In genomic region chr1:31959521-31959920, GRCh38 we compare ENCODE assay signal across 24 cellular contexts. TPM values are rescaled to one million over a fixed set of nuclear protein-coding genes. Genes with fewer than 3 reads are reported as not detected.
DNase-seq lines count a peak whose midpoint lies in the region; ATAC-seq, FAIRE-seq and TF ChIP-seq lines count a peak whose summit lies in the region.
"Had no signal": no experiment of that assay in that cellular context is flagged by ENCODE, and none has a peak within 500 bp of the region (broad histone marks: within the 10 kb centered on the region; RNA-seq: fewer than 3 reads in every experiment).

No MANE protein-coding gene starts in this region.

- H2AK5ac ChIP-seq in H1 (ENCODE audit: low read depth, low read length) = no peak overlapping the region; the same call in 1 of the 2 replicates

- ATAC-seq in natural killer cell treated with Interleukin-12 subunit alpha and Interleukin-12 subunit beta and Interleukin-15 and Interleukin-18, amount 100 ng/mL, for 72 hours = no peak
- no peak for ATAC-seq in natural killer cell
- ATAC-seq in activated B cell treated with CpG ODN at 0.5 μM for 24 hours (ENCODE audit: low read depth) = no peak
- ATAC-seq in foreskin keratinocyte = no peak
- no peak for ATAC-seq in upper lobe of left lung (ENCODE audit: low FRiP score in 2 of 2)
- ATAC-seq: activated naive CD4-positive, alpha-beta T cell treated with anti-CD3 and anti-CD28 coated beads, Interleukin-2, amount 50 U/mL, for 72 hours; Right ventricle myocardium inferior had no signal

- H3K36me3 Mint-ChIP-seq in natural killer cell treated with Interleukin-12 subunit alpha and Interleukin-12 subunit beta and Interleukin-15 and Interleukin-18, amount 100 ng/mL, for 72 hours = no peaks in the 10 kb centered on the region
- H3K36me3 Mint-ChIP-seq in natural killer cell = no peaks in the 10 kb centered on the region
- no peaks in the 10 kb centered on the region for H3K36me3 Mint-ChIP-seq in activated B cell treated with CpG ODN at 0.5 μM for 24 hours (ENCODE audit: low read depth)
- H3K36me3 Mint-ChIP-seq: activated naive CD4-positive, alpha-beta T cell treated with anti-CD3 and anti-CD28 coated beads, Interleukin-2, amount 50 U/mL, for 72 hours had no signal

- H3K4me3 Mint-ChIP-seq in natural killer cell treated with Interleukin-12 subunit alpha and Interleukin-12 subunit beta and Interleukin-15 and Interleukin-18, amount 100 ng/mL, for 72 hours = no peak overlapping the region
- H3K4me3 Mint-ChIP-seq in natural killer cell (no peak overlapping the region), activated B cell treated with CpG ODN at 0.5 μM for 24 hours (no peak overlapping the region)

- H2BK20ac ChIP-seq in H1 (ENCODE audit: low read length) = no peak overlapping the region

- no peak overlapping the region for H3K9ac ChIP-seq in H1 (replicated peaks in 1 of 4; ENCODE audit: extremely low read depth in 1 of 4, low read depth in 3 of 4, low read length in 3 of 4)
- H3K9ac ChIP-seq: GM23248 had no signal

- H4K20me1 ChIP-seq in H1 (replicated peaks in 1 of 2; ENCODE audit: control insufficient read depth in 1 of 2, insufficient read depth in 2 of 2, low read length in 2 of 2) = peaks cover 0 to 3% of the 10 kb centered on the region in 2 experiments

- no peak overlapping the region for H4K5ac ChIP-seq in H1 (ENCODE audit: insufficient read length, low read depth, low read length)

- no peak overlapping the region for H2AFZ ChIP-seq in H1 (ENCODE audit: low read length)
- H2AFZ ChIP-seq: GM23248 had no signal

- H3K4me1 ChIP-seq in H1 (replicated peaks in 1 of 4; ENCODE audit: control insufficient read depth in 3 of 4, insufficient read depth in 4 of 4, low read length in 3 of 4) (peaks cover 5 to 10% (median 5%) of the 10 kb centered on the region in 4 experiments; a peak in 6 of 7 replicates), foreskin keratinocyte (peaks cover 21% of the 10 kb centered on the region), upper lobe of left lung (peaks cover 28 to 47% (median 38%) of the 10 kb centered on the region in 4 donors)

- H3K23ac ChIP-seq in H1 (ENCODE audit: insufficient read length) = no peak overlapping the region

- no peak for DNase-seq in natural killer cell treated with Interleukin-12 subunit alpha and Interleukin-12 subunit beta and Interleukin-15 and Interleukin-18, amount 100 ng/mL, for 72 hours (ENCODE audit: low spot score)
- no peak for DNase-seq in natural killer cell
- DNase-seq in activated B cell treated with CpG ODN at 0.5 μM for 24 hours = no peak
- no peak for DNase-seq in H1 (ENCODE audit: low read depth in 1 of 2, low spot score in 2 of 2)
- DNase-seq in foreskin keratinocyte = no peak
- DNase-seq in upper lobe of left lung = no peak
- no peak for DNase-seq in DMS79 (lab: John Stamatoyannopoulos, UW)
- DNase-seq: activated T-cell treated with anti-CD3 and anti-CD28 coated beads, Interleukin-2, amount 50 U/mL, for 48 hours; DMS53; GM23248; KBM-7; mammary epithelial cell; MM.1S; NCI-H1417 treated with DMSO at 0.1 percent for 48 hours; NCI-H2081 treated with DMSO at 0.1 percent for 48 hours; OCI-M1; retina; stimulated activated CD4-positive, alpha-beta T cell treated with anti-CD3 and anti-CD28 coated beads, Interleukin-2, amount 100 ng/mL, for 24 hours; T1000 had no signal

- no peaks in the 10 kb centered on the region for H3K9me3 Mint-ChIP-seq in natural killer cell treated with Interleukin-12 subunit alpha and Interleukin-12 subunit beta and Interleukin-15 and Interleukin-18, amount 100 ng/mL, for 72 hours
- no peaks in the 10 kb centered on the region for H3K9me3 Mint-ChIP-seq in natural killer cell
- H3K9me3 Mint-ChIP-seq in activated B cell treated with CpG ODN at 0.5 μM for 24 hours = no peaks in the 10 kb centered on the region
- H3K9me3 Mint-ChIP-seq: activated naive CD4-positive, alpha-beta T cell treated with anti-CD3 and anti-CD28 coated beads, Interleukin-2, amount 50 U/mL, for 72 hours had no signal

- H4K91ac ChIP-seq in H1 (replicated peaks; ENCODE audit: insufficient read length, low read length) = no peak overlapping the region

- TF ChIP-seq RAD21 in H1 (IDR thresholded peaks at IDR 0.05 in 1 of 2, conservative IDR thresholded peaks at IDR 0.05 in 1 of 2; ENCODE audit: low read depth in 2 of 2, low read length in 2 of 2) = no peak

- H3K4ac ChIP-seq in H1 (replicated peaks; ENCODE audit: insufficient read length, low read depth, low read length) = no peak overlapping the region

- H3K9me3 ChIP-seq in H1 (ENCODE audit: insufficient read depth in 2 of 2, low read depth in 1 of 2, low read length in 1 of 2) = no peaks in the 10 kb centered on the region
- H3K9me3 ChIP-seq in upper lobe of left lung = no peaks in the 10 kb centered on the region

- no peak overlapping the region for H3K4me2 ChIP-seq in H1 (ENCODE audit: insufficient read depth in 1 of 2, low read depth in 2 of 2, low read length in 2 of 2)
- H3K4me2 ChIP-seq: smooth muscle cell had no signal

- peaks cover 71 to 72% of the 10 kb centered on the region in 2 donors for H3K4me1 Mint-ChIP-seq in natural killer cell treated with Interleukin-12 subunit alpha and Interleukin-12 subunit beta and Interleukin-15 and Interleukin-18, amount 100 ng/mL, for 72 hours (ENCODE audit: low read depth in 2 of 2)
- H3K4me1 Mint-ChIP-seq in natural killer cell (peaks cover 43 to 48% of the 10 kb centered on the region in 2 donors), activated B cell treated with CpG ODN at 0.5 μM for 24 hours (peaks cover 56% of the 10 kb centered on the region)

- TF ChIP-seq CTCF in natural killer cell (IDR thresholded peaks at IDR 0.05) (no peak), activated B cell treated with CpG ODN at 0.5 μM for 24 hours (IDR thresholded peaks at IDR 0.05) (no peak), H1 (IDR thresholded peaks at IDR 0.05; ENCODE audit: control extremely low read depth in 1 of 3, insufficient read depth in 1 of 3, low read depth in 1 of 3, low read length in 3 of 3) (no peak), foreskin keratinocyte (conservative IDR thresholded peaks at IDR 0.05) (no peak), upper lobe of left lung (IDR thresholded peaks at IDR 0.05) (no peak)

- no peak overlapping the region for H4K8ac ChIP-seq in H1 (ENCODE audit: extremely low read depth, insufficient read depth, low read length)

- no peak for FAIRE-seq in H1 (lab: Jason Lieb, UNC)
- FAIRE-seq: GM18507 had no signal

- no peaks in the 10 kb centered on the region for H3K23me2 ChIP-seq in H1 (ENCODE audit: low read depth, low read length)

- no peaks in the 10 kb centered on the region for H3K27me3 Mint-ChIP-seq in natural killer cell treated with Interleukin-12 subunit alpha and Interleukin-12 subunit beta and Interleukin-15 and Interleukin-18, amount 100 ng/mL, for 72 hours
- H3K27me3 Mint-ChIP-seq in natural killer cell (ENCODE audit: low read depth in 2 of 2) (no peaks in the 10 kb centered on the region), activated B cell treated with CpG ODN at 0.5 μM for 24 hours (no peaks in the 10 kb centered on the region)

- H3K4me3 ChIP-seq in H1 (ENCODE audit: extremely low read depth in 1 of 4, insufficient read depth in 2 of 4, low read depth in 3 of 4, low read length in 4 of 4) (no peak overlapping the region), upper lobe of left lung (no peak overlapping the region)
- H3K4me3 ChIP-seq: GM23248, smooth muscle cell had no signal

- no peak overlapping the region for H3K27ac ChIP-seq in H1 (ENCODE audit: low read depth, low read length)
- H3K27ac ChIP-seq in foreskin keratinocyte = no peak overlapping the region
- peak overlapping the region in 1 of 4 donors; percentile 19 for H3K27ac ChIP-seq in upper lobe of left lung
- H3K27ac ChIP-seq: epithelial cell of prostate, GM23248 had no signal

- no peak overlapping the region for H2BK12ac ChIP-seq in H1 (ENCODE audit: low read depth, low read length)

- no peaks in the 10 kb centered on the region for H3K36me3 ChIP-seq in H1 (ENCODE audit: control insufficient read depth in 2 of 4, insufficient read depth in 4 of 4, low read length in 3 of 4)
- no peaks in the 10 kb centered on the region for H3K36me3 ChIP-seq in upper lobe of left lung

- CTCF ChIA-PET in activated B cell treated with CpG ODN at 0.5 μM for 24 hours (lab: Charles Lee) = no interaction called here
- CTCF ChIA-PET in H1 (lab: Charles Lee; ENCODE audit: partially characterized antibody) = no interaction called here

- POLR2A ChIA-PET in activated B cell treated with CpG ODN at 0.5 μM for 24 hours (lab: Charles Lee) (no interaction called here), H1 (lab: Charles Lee; ENCODE audit: partially characterized antibody) (interaction anchor here (0.9 to 1.7 kb wide), 3 partner anchors 15 to 21 kb away, joined by 3 to 4 read pairs (median 3); partner anchors contain the start of gene PTP4A2)

- intact Hi-C loops in natural killer cell (cut with micrococcal nuclease) = no loop called here
- intact Hi-C loops in activated B cell treated with CpG ODN at 0.5 μM for 24 hours (cut with micrococcal nuclease) = no loop called here

- H3K27ac Mint-ChIP-seq in natural killer cell treated with Interleukin-12 subunit alpha and Interleukin-12 subunit beta and Interleukin-15 and Interleukin-18, amount 100 ng/mL, for 72 hours = peak overlapping the region; percentile 2 to 96
- H3K27ac Mint-ChIP-seq in natural killer cell (peak overlapping the region in 1 of 2 donors; percentile 59), activated B cell treated with CpG ODN at 0.5 μM for 24 hours (peak overlapping the region; percentile 1)

- 92% methylated on average over 4 of the region's 4 CpGs; no CpG with 5 or more reads in 1 of the 2 experiments for WGBS in H1 (ENCODE audit: extremely low coverage in 1 of 2, insufficient coverage in 1 of 2, insufficient read length in 1 of 2, insufficient replicate concordance in 2 of 2, low coverage in 1 of 2, low lambda C conversion rate in 2 of 2, missing lambda C conversion rate in 1 of 2), 2 experiments
- whole genome bisulfite sequencing in upper lobe of left lung, 2 donors = 90 to 96% methylated on average over 4 of the region's 4 CpGs

- H3K79me1 ChIP-seq in H1 (ENCODE audit: low read depth, low read length) = no peaks in the 10 kb centered on the region

- no peak overlapping the region for H2BK5ac ChIP-seq in H1 (ENCODE audit: low read depth, low read length)

- H2BK120ac ChIP-seq in H1 (replicated peaks; ENCODE audit: low read depth, low read length) = no peak overlapping the region

- no peak overlapping the region for H3K18ac ChIP-seq in H1 (ENCODE audit: extremely low read depth, low read length)

- no peak overlapping the region for H3K14ac ChIP-seq in H1 (ENCODE audit: insufficient read length)

- no peak overlapping the region for H3K56ac ChIP-seq in H1 (replicated peaks; ENCODE audit: insufficient read length, low read depth, low read length)

- TF ChIP-seq EP300 in H1 (IDR thresholded peaks at IDR 0.05; ENCODE audit: borderline replicate concordance in 1 of 2, low read depth in 2 of 2, low read length in 2 of 2) (no peak), upper lobe of left lung (IDR thresholded peaks at IDR 0.05) (no peak)

- TF ChIP-seq POLR2A in H1 (IDR thresholded peaks at IDR 0.05; ENCODE audit: control extremely low read depth in 1 of 2, low read depth in 2 of 2, low read length in 2 of 2) (no peak), upper lobe of left lung (IDR thresholded peaks at IDR 0.05) (no peak)

- H2BK15ac ChIP-seq in H1 (ENCODE audit: low read length) = no peak overlapping the region

- no peaks in the 10 kb centered on the region for H3K79me2 ChIP-seq in H1 (ENCODE audit: control insufficient read depth in 1 of 2, insufficient read depth in 2 of 2, low read length in 2 of 2)

- no peaks in the 10 kb centered on the region for H3K27me3 ChIP-seq in H1 (replicated peaks in 1 of 4; ENCODE audit: control insufficient read depth in 3 of 4, extremely low read depth in 1 of 4, insufficient read depth in 3 of 4, low read length in 3 of 4)
- H3K27me3 ChIP-seq in foreskin keratinocyte = no peaks in the 10 kb centered on the region
- H3K27me3 ChIP-seq in upper lobe of left lung = no peaks in the 10 kb centered on the region

RNA-seq across cellular contexts. Expression of gene PTP4A2, which starts 21.4 kb away (rescaled TPM):
- total RNA-seq in natural killer cell treated with Interleukin-12 subunit alpha and Interleukin-12 subunit beta and Interleukin-15 and Interleukin-18, amount 100 ng/mL, for 72 hours = 100 to 1,000 TPM; 409 to 770 TPM
- total RNA-seq in natural killer cell (100 to 1,000 TPM; 435 to 527 (median 443) TPM), activated B cell treated with CpG ODN at 0.5 μM for 24 hours (249 and 275 TPM in 2 replicates), foreskin keratinocyte (251 and 254 TPM in 2 replicates), upper lobe of left lung (100 to 1,000 TPM in 4 of 6 donors, 10 to 100 TPM in 2; 71.6 to 279 (median 148) TPM)
- total RNA-seq in H1 (2021; fragmentation: NEBNext Ultra II Directional; extraction: Animal tissue kit (Norgen Biotek cat#: 25700)) = 167 and 214 TPM in 2 replicates
- polyA plus RNA-seq in H1 (2011; rRNA removed) (39.1 and 87.4 TPM in 2 replicates), foreskin keratinocyte (130 and 148 TPM in 2 replicates)
- polyA plus RNA-seq in H1 (2011; cell fraction: cytosol; rRNA removed) = 92.5 TPM
- polyA plus RNA-seq in H1 (2011; cell fraction: nucleus; rRNA removed) = 67.4 TPM
- 138 to 236 TPM (median 166 TPM) in 4 replicates for polyA plus RNA-seq in H1 (2012, experiment 1 of 2)
- 38.0 TPM for polyA plus RNA-seq in H1 (2012, experiment 2 of 2)
- 296 TPM for polyA plus RNA-seq in H1 (2013, experiment 1 of 2)
- polyA plus RNA-seq in H1 (2013, experiment 2 of 2) = 306 TPM
- 197 and 236 TPM in 2 replicates for polyA minus RNA-seq in H1 (2011; rRNA and poly(A)+ RNA removed)
- 146 TPM for polyA minus RNA-seq in H1 (2011; cell fraction: cytosol; rRNA and poly(A)+ RNA removed)
- polyA minus RNA-seq in H1 (2011; cell fraction: nucleus; rRNA and poly(A)+ RNA removed) = 133 TPM

RNA-seq across cellular contexts. Expression of gene KHDRBS1, which starts 54.1 kb away (rescaled TPM):
- total RNA-seq in natural killer cell treated with Interleukin-12 subunit alpha and Interleukin-12 subunit beta and Interleukin-15 and Interleukin-18, amount 100 ng/mL, for 72 hours = 100 to 1,000 TPM; 156 TPM
- total RNA-seq in natural killer cell = 100 to 1,000 TPM; 107 to 112 (median 109) TPM
- total RNA-seq in activated B cell treated with CpG ODN at 0.5 μM for 24 hours = 146 and 152 TPM in 2 replicates
- total RNA-seq in H1 (2021; fragmentation: NEBNext Ultra II Directional; extraction: Animal tissue kit (Norgen Biotek cat#: 25700)) = 281 and 284 TPM in 2 replicates
- polyA plus RNA-seq in H1 (2011; rRNA removed) = 53.8 and 62.7 TPM in 2 replicates
- polyA plus RNA-seq in H1 (2011; cell fraction: cytosol; rRNA removed) = 64.7 TPM
- polyA plus RNA-seq in H1 (2011; cell fraction: nucleus; rRNA removed) = 110 TPM
- 171 to 223 TPM (median 192 TPM) in 4 replicates for polyA plus RNA-seq in H1 (2012, experiment 1 of 2)
- polyA plus RNA-seq in H1 (2012, experiment 2 of 2) = 72.6 TPM
- 218 TPM for polyA plus RNA-seq in H1 (2013, experiment 1 of 2)
- 211 TPM for polyA plus RNA-seq in H1 (2013, experiment 2 of 2)
- 49.3 and 53.9 TPM in 2 replicates for polyA minus RNA-seq in H1 (2011; rRNA and poly(A)+ RNA removed)
- 93.5 TPM for polyA minus RNA-seq in H1 (2011; cell fraction: cytosol; rRNA and poly(A)+ RNA removed)
- polyA minus RNA-seq in H1 (2011; cell fraction: nucleus; rRNA and poly(A)+ RNA removed) = 69.0 TPM
- 120 and 121 TPM in 2 replicates for total RNA-seq in foreskin keratinocyte
- 81.2 and 92.5 TPM in 2 replicates for polyA plus RNA-seq in foreskin keratinocyte
- 100 to 1,000 TPM in 1 of 6 donors, 10 to 100 TPM in 5; 52.4 to 101 (median 91.9) TPM for total RNA-seq in upper lobe of left lung
